10 cellular contexts compared by ENCODE assay signal in the genomic region with DNA sequence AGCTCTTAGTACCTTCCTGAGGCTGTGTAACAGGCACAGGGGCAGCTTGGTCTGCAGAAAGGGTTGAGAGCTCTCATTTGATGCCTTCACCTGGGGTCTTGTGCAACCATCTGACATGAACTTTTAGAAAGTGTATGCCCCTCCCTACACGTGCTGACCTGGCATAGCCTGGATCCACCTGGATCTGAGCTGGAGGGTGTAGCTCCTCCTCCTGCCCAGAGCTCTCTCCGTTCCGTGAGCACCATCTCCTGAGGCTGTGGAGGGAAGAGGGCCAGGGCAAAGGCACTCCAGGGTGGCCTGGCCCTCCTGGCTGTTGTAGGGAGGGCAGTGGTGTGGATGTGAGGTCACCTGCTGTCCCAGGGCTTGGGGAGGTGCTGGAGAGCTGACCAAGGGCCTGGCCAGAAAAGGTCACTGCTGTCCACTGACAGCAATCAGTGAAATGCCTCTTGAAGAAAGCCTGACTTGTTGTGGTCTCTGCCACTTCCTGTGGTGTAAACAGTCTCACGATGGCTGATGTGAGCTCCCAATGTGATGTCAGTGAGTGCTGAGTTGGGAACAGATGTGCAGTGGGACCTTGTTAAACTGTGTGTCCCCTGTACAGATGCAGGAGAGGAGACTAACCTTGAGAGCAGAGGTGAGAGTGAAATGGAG. TPM values are rescaled to one million over a fixed set of nuclear protein-coding genes. Genes with fewer than 3 reads are reported as not detected.
DNase-seq lines count a peak whose midpoint lies in the region; ATAC-seq and TF ChIP-seq lines count a peak whose summit lies in the region.
"Had no signal": no experiment of that assay in that cellular context is flagged by ENCODE, and none has a peak within 500 bp of the region (broad histone marks: within the 10 kb centered on the region; RNA-seq: fewer than 3 reads in every experiment).

No MANE protein-coding gene starts in this region.

- H3K4me3 ChIP-seq in CD4-positive, alpha-beta memory T cell (ENCODE audit: low read length in 2 of 2) = peak overlapping the region in 1 of 2 donors; percentile 50
- H3K4me3 ChIP-seq in Loucy (ENCODE audit: low read length, poor library complexity, severe bottlenecking) = peak overlapping the region; percentile 44
- H3K4me3 ChIP-seq: psoas muscle had no signal

- H3K9me2 ChIP-seq in Loucy (replicated peaks; ENCODE audit: low read depth, low read length) = no peaks in the 10 kb centered on the region

- TF ChIP-seq CTCF in Loucy (conservative IDR thresholded peaks at IDR 0.05; ENCODE audit: low read length) = no peak

- H3K27ac ChIP-seq in CD4-positive, alpha-beta memory T cell (ENCODE audit: low read depth, low read length) = peak overlapping the region; percentile 3
- H3K27ac ChIP-seq: foreskin keratinocyte, psoas muscle had no signal

- H3K36me3 Mint-ChIP-seq in CD4-positive, alpha-beta memory T cell = no peaks in the 10 kb centered on the region

- H4K20me1 ChIP-seq in Loucy (ENCODE audit: insufficient read depth, low read length, poor library complexity, severe bottlenecking) = no peaks in the 10 kb centered on the region

- H3K9me3 Mint-ChIP-seq in CD4-positive, alpha-beta memory T cell = peaks cover 0 to 2% (median 0%) of the 10 kb centered on the region in 8 donors

- CTCF ChIA-PET in CD4-positive, alpha-beta memory T cell (lab: Charles Lee; ENCODE audit: partially characterized antibody) = interaction anchor here (0.7 to 16.2 kb wide), 24 partner anchors 8 to 382 kb away, joined by 3 to 220 read pairs (median 8); no protein-coding TSS in a partner anchor

- H3K27ac Mint-ChIP-seq in CD4-positive, alpha-beta memory T cell = peak overlapping the region; percentile 61 to 96 (median 92)

- peaks cover 54% of the 10 kb centered on the region for H3K4me1 ChIP-seq in CD4-positive, alpha-beta memory T cell (ENCODE audit: insufficient read depth, low read length)
- peaks cover 91% of the 10 kb centered on the region for H3K4me1 ChIP-seq in Loucy (ENCODE audit: insufficient read depth, low read length, poor library complexity, severe bottlenecking)
- H3K4me1 ChIP-seq: foreskin keratinocyte had no signal

- POLR2A ChIA-PET in CD4-positive, alpha-beta memory T cell (lab: Charles Lee; ENCODE audit: partially characterized antibody) = interaction anchor here (0.8 to 4.4 kb wide), 14 partner anchors 9 to 357 kb away, joined by 3 to 57 read pairs (median 4); partner anchors contain the start of genes BRAT1, EIF3B, IQCE and TTYH3

- ATAC-seq in GM18907 (IDR thresholded peaks at IDR 0.05; ENCODE audit: unreplicated experiment) = peak; percentile 38
- ATAC-seq: foreskin keratinocyte, psoas muscle had no signal

- intact Hi-C loops in CD4-positive, alpha-beta memory T cell (cut with micrococcal nuclease) = loop anchor here (1.0 to 10.0 kb wide), 4 partner anchors 8 to 1136 kb away; partner anchors contain the start of genes BRAT1, GNA12, IQCE and PSMG3

- no peaks in the 10 kb centered on the region for H3F3A ChIP-seq in Loucy (ENCODE audit: low read depth)

- H3K4me2 ChIP-seq in Loucy (ENCODE audit: low read depth, low read length, poor library complexity, severe bottlenecking) = peak overlapping the region; percentile 76

- peaks cover 32 to 54% (median 40%) of the 10 kb centered on the region in 4 donors for H3K4me1 Mint-ChIP-seq in CD4-positive, alpha-beta memory T cell

- no peaks in the 10 kb centered on the region for H3K27me3 ChIP-seq in CD4-positive, alpha-beta memory T cell (ENCODE audit: insufficient read depth, low read length)
- H3K27me3 ChIP-seq in Loucy (ENCODE audit: insufficient read depth, low read length, poor library complexity, severe bottlenecking) = no peaks in the 10 kb centered on the region
- H3K27me3 ChIP-seq: foreskin keratinocyte had no signal

- peak overlapping the region; percentile 44 for H3K9ac ChIP-seq in Loucy (ENCODE audit: low read depth, low read length, poor library complexity, severe bottlenecking)

- H3K36me3 ChIP-seq in CD4-positive, alpha-beta memory T cell (ENCODE audit: insufficient read depth, low read length) = no peaks in the 10 kb centered on the region
- H3K36me3 ChIP-seq in Loucy (ENCODE audit: insufficient read depth, low read length) = no peaks in the 10 kb centered on the region

- H2AFZ ChIP-seq in Loucy (ENCODE audit: low read length) = no peak overlapping the region

- no peaks in the 10 kb centered on the region; the same call in 1 of the 2 replicates for H3K79me2 ChIP-seq in Loucy (ENCODE audit: insufficient read depth, low read length)

- no peaks in the 10 kb centered on the region for H3K27me3 Mint-ChIP-seq in CD4-positive, alpha-beta memory T cell

- peak overlapping the region; percentile 52 to 87 (median 78) for H3K4me3 Mint-ChIP-seq in CD4-positive, alpha-beta memory T cell

- DNase-seq in CD4-positive, alpha-beta memory T cell = peak; percentile 54 to 76 (median 66)
- DNase-seq in central memory CD4-positive, alpha-beta T cell = peak; percentile 59
- DNase-seq in retina (no peak), NCI-H1092 treated with DMSO at 0.1 percent for 48 hours (lab: John Stamatoyannopoulos, UW) (no peak), NCI-H187 (lab: John Stamatoyannopoulos, UW) (no peak), SIG-M5 (lab: John Stamatoyannopoulos, UW) (no peak)
- DNase-seq: foreskin keratinocyte, psoas muscle had no signal

- H3K9me3 ChIP-seq in CD4-positive, alpha-beta memory T cell (ENCODE audit: control insufficient read depth in 1 of 2, low read length in 2 of 2) = no peaks in the 10 kb centered on the region
- no peaks in the 10 kb centered on the region for H3K9me3 ChIP-seq in Loucy (ENCODE audit: insufficient read depth, low read depth, low read length)
- H3K9me3 ChIP-seq: psoas muscle had no signal

RNA-seq across cellular contexts. Expression of gene AMZ1, which starts 23.0 kb away (rescaled TPM):
- 1 to 10 TPM; 1.6 to 2.0 TPM for total RNA-seq in CD4-positive, alpha-beta memory T cell
- under 1 TPM in 1 of 2 donors, not detected in 1; 0.15 TPM for polyA plus RNA-seq in CD4-positive, alpha-beta memory T cell
- total RNA-seq: foreskin keratinocyte, psoas muscle had no signal
- polyA plus RNA-seq: foreskin keratinocyte had no signal

Comparison
In these comparisons a context has a peak if more than half of its experiments do, and no peak if none do; other contexts are left out.
1. DNase-seq: peak in CD4-positive, alpha-beta memory T cell (5 of 5) and central memory CD4-positive, alpha-beta T cell (single experiment); none in retina (single experiment), NCI-H1092 treated with DMSO at 0.1 percent for 48 hours (single experiment), NCI-H187 (0 of 2) and SIG-M5 (single experiment).